ENCODE assay signal across 8 cellular contexts in the genomic region with DNA sequence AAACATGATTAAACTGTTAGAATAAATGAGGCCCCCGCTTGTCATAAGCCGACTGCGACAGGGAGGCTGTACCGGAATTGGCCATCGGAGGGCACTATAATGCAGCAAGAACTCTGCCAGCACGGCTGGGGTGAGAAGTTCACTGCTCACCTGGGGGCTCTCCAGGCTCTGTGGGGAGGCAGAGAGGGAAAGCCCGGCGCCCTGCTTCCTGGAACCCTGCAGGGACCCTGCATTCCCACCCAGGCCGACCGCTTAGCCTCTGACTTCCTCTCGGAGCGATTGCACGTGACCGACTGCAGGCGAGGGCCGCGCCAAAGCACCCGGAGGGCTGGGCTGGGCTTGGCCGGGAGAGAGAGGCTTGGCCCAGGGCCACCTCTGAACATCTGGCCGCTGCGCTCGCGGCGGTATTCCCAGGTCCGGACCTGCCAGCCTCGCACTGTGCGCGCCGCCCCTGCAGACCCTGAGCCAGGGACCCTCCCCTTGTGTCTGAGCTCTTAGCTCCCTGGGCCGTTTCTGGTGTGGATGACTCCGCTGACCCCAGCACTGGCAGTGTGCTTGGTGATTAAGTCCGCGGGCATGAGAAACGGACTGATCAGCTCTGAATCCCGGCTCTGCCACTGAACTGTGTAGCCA. TPM values are rescaled to one million over a fixed set of nuclear protein-coding genes. Genes with fewer than 3 reads are reported as not detected.
DNase-seq lines count a peak whose midpoint lies in the region; ATAC-seq and TF ChIP-seq lines count a peak whose summit lies in the region.

No MANE protein-coding gene starts in this region.

- intact Hi-C loops in Panc1 (cut with micrococcal nuclease; ENCODE audit: unreplicated experiment), result loop anchor here (2.0 to 5.0 kb wide), 2 partner anchors 26 to 145 kb away; a partner anchor contains a TSS
- intact Hi-C loops in activated T-helper 1 cell treated with anti-CD3 and anti-CD28 coated beads, Interleukin-12 subunit alpha, Interleukin-12 subunit beta, Interleukin-2, Interleukin-4 antibody, amounts not matched to agents 30 ng/mL and 10 ng/mL and 1 ng/mL, durations not matched to agents 14 hours and 24 hours and 36 hours (cut with micrococcal nuclease), result loop anchor here (1.0 to 10.0 kb wide), 9 partner anchors 61 to 942 kb away; a partner anchor contains a TSS

- H3K27ac Mint-ChIP-seq in activated T-helper 1 cell treated with anti-CD3 and anti-CD28 coated beads, Interleukin-12 subunit alpha, Interleukin-12 subunit beta, Interleukin-2, Interleukin-4 antibody, amounts not matched to agents 30 ng/mL and 10 ng/mL and 1 ng/mL, durations not matched to agents 14 hours and 24 hours and 36 hours, result no peak overlapping the region
- no peak overlapping the region for H3K27ac Mint-ChIP-seq in nephron progenitor cell

- H2AFZ ChIP-seq in DND-41 (ENCODE audit: low read depth, low read length) (peak overlapping the region; percentile 67), GM23248 (peak overlapping the region; percentile 90)

- H3K4me2 ChIP-seq in DND-41 (ENCODE audit: insufficient read depth, low read length), result peak overlapping the region; percentile 25; the same call in 1 of the 2 replicates
- peak overlapping the region; percentile 82 for H3K4me2 ChIP-seq in GM23248 (ENCODE audit: unreplicated experiment)

- 0 out of 2 replicates have a peak, but pooled peaks cover 2% of the 10 kb centered on the region for H4K20me1 ChIP-seq in DND-41 (ENCODE audit: insufficient read depth, low read length)
- H4K20me1 ChIP-seq in GM23248 (ENCODE audit: insufficient read depth), result no peaks in the 10 kb centered on the region

- H3K4me1 ChIP-seq in DND-41 (ENCODE audit: insufficient read depth, low read length) (peaks cover 3% of the 10 kb centered on the region; the same call in 1 of the 2 replicates), GM23248 (ENCODE audit: insufficient read depth) (no peaks in the 10 kb centered on the region), Panc1 (ENCODE audit: control insufficient read depth, insufficient read depth, low read length) (0 out of 2 replicates have a peak, but pooled peaks cover 5% of the 10 kb centered on the region)

- TF ChIP-seq CTCF in DND-41 (IDR thresholded peaks at IDR 0.05; ENCODE audit: borderline replicate concordance, extremely low read depth, low read length, poor library complexity, severe bottlenecking) (peak; percentile 93), Panc1 (IDR thresholded peaks at IDR 0.05) (peak; percentile 97), fibroblast of pulmonary artery (IDR thresholded peaks at IDR 0.05; ENCODE audit: low read length, missing control alignments) (peak; percentile 89), nephron progenitor cell (IDR thresholded peaks at IDR 0.05) (peak; percentile 89)

- ATAC-seq in DND-41 (ENCODE audit: insufficient read depth, low read depth) (peak; percentile 90), Panc1 (peak; percentile 90)

- H3K36me3 Mint-ChIP-seq in activated T-helper 1 cell treated with anti-CD3 and anti-CD28 coated beads, Interleukin-12 subunit alpha, Interleukin-12 subunit beta, Interleukin-2, Interleukin-4 antibody, amounts not matched to agents 30 ng/mL and 10 ng/mL and 1 ng/mL, durations not matched to agents 14 hours and 24 hours and 36 hours (ENCODE audit: low read depth), result no peaks in the 10 kb centered on the region
- H3K36me3 Mint-ChIP-seq in nephron progenitor cell (ENCODE audit: low read depth), result no peaks in the 10 kb centered on the region

- DNase-seq in DND-41 (peak; percentile 70), GM23248 (peak; percentile 90), Kasumi-1 (lab: John Stamatoyannopoulos, UW) (peak; percentile 83 to 87), Panc1 (ENCODE audit: low read depth, low spot score) (peak; percentile 39), fibroblast of pulmonary artery (ENCODE audit: low read depth) (peak; percentile 85), nephron progenitor cell (peak; percentile 87)
- DNase-seq in activated T-helper 1 cell treated with anti-CD3 and anti-CD28 coated beads, Interleukin-12 subunit alpha, Interleukin-12 subunit beta, Interleukin-2, Interleukin-4 antibody, amounts not matched to agents 30 ng/mL and 10 ng/mL and 1 ng/mL, durations not matched to agents 14 hours and 24 hours and 36 hours (ENCODE audit: low spot score), result peak; percentile 52
- DNase-seq in stimulated activated naive CD4-positive, alpha-beta T cell treated with Interleukin-2 at 50 U/mL for 16 hours (lab: John Stamatoyannopoulos, UW), result peak; percentile 78

- in situ Hi-C loops in GM23248 (cut with MboI) (no loop called here), Panc1 (cut with HindIII; ENCODE audit: low pct_unique_long_range_greater_than_20kb, low sequenced_read_pairs) (no loop called here)

- CTCF ChIA-PET in Panc1 (lab: Charles Lee), result interaction anchor here (0.7 kb wide), 1 partner anchor 15 kb away, joined by 7 read pairs; no protein-coding TSS in a partner anchor

- peaks cover 8% of the 10 kb centered on the region for H3K27me3 Mint-ChIP-seq in activated T-helper 1 cell treated with anti-CD3 and anti-CD28 coated beads, Interleukin-12 subunit alpha, Interleukin-12 subunit beta, Interleukin-2, Interleukin-4 antibody, amounts not matched to agents 30 ng/mL and 10 ng/mL and 1 ng/mL, durations not matched to agents 14 hours and 24 hours and 36 hours (ENCODE audit: insufficient read depth)
- peaks cover 25% of the 10 kb centered on the region for H3K27me3 Mint-ChIP-seq in nephron progenitor cell (ENCODE audit: low read depth, poor library complexity)

- H3K36me3 ChIP-seq in DND-41 (ENCODE audit: insufficient read depth, low read length) (no peaks in the 10 kb centered on the region), GM23248 (ENCODE audit: low read depth) (no peaks in the 10 kb centered on the region), Panc1 (ENCODE audit: control insufficient read depth, insufficient read depth, low read length) (no peaks in the 10 kb centered on the region)

- BruUV-seq in Panc1 (replicated peaks; lab: Mats Ljungman, UMichigan), result no TSS peak

- no peak overlapping the region for H3K4me3 ChIP-seq in DND-41 (ENCODE audit: low read depth in 1 of 2, low read length in 2 of 2)
- H3K4me3 ChIP-seq in GM23248, result peak overlapping the region; percentile 76
- peak overlapping the region; percentile 42 to 64 for H3K4me3 ChIP-seq in Panc1 (ENCODE audit: low read depth in 2 of 2, low read length in 2 of 2)
- H3K4me3 ChIP-seq in fibroblast of pulmonary artery (replicated peaks; ENCODE audit: low read depth, low read length), result peak overlapping the region; percentile 52

- POLR2A ChIA-PET in Panc1 (lab: Charles Lee), result no interaction called here

- no peaks in the 10 kb centered on the region for H3K9me2 ChIP-seq in GM23248 (ENCODE audit: insufficient read depth)

- H3K9me3 Mint-ChIP-seq in activated T-helper 1 cell treated with anti-CD3 and anti-CD28 coated beads, Interleukin-12 subunit alpha, Interleukin-12 subunit beta, Interleukin-2, Interleukin-4 antibody, amounts not matched to agents 30 ng/mL and 10 ng/mL and 1 ng/mL, durations not matched to agents 14 hours and 24 hours and 36 hours, result no peaks in the 10 kb centered on the region
- H3K9me3 Mint-ChIP-seq in nephron progenitor cell, result no peaks in the 10 kb centered on the region

- H3K79me2 ChIP-seq in DND-41 (ENCODE audit: insufficient read depth, low read length) (no peaks in the 10 kb centered on the region), GM23248 (ENCODE audit: insufficient read depth) (no peaks in the 10 kb centered on the region)

- H3K27me3 ChIP-seq in DND-41 (ENCODE audit: insufficient read depth, low read length, poor library complexity) (peaks cover 15% of the 10 kb centered on the region), GM23248 (replicated peaks; ENCODE audit: insufficient read depth) (no peaks in the 10 kb centered on the region), Panc1 (ENCODE audit: control insufficient read depth, insufficient read depth, low read length) (peaks cover 13% of the 10 kb centered on the region; the same call in 1 of the 2 replicates)

- H3K4me1 Mint-ChIP-seq in activated T-helper 1 cell treated with anti-CD3 and anti-CD28 coated beads, Interleukin-12 subunit alpha, Interleukin-12 subunit beta, Interleukin-2, Interleukin-4 antibody, amounts not matched to agents 30 ng/mL and 10 ng/mL and 1 ng/mL, durations not matched to agents 14 hours and 24 hours and 36 hours (ENCODE audit: low read depth), result no peaks in the 10 kb centered on the region
- peaks cover 5% of the 10 kb centered on the region for H3K4me1 Mint-ChIP-seq in nephron progenitor cell

- 2% methylated on average over 30 to 35 of the region's 35 CpGs for WGBS in GM23248 (ENCODE audit: low coverage in 1 of 2, low lambda C conversion rate in 2 of 2, missing lambda C conversion rate in 2 of 2), 2 experiments

- H3F3A ChIP-seq in GM23248 (ENCODE audit: insufficient read depth), result no peaks in the 10 kb centered on the region

- H3K9ac ChIP-seq in DND-41 (ENCODE audit: low read depth, low read length) (no peak overlapping the region), GM23248 (peak overlapping the region; percentile 61)

- H3K27ac ChIP-seq in DND-41 (ENCODE audit: low read length) (no peak overlapping the region), GM23248 (peak overlapping the region; percentile 2; the same call in 1 of the 2 replicates), Panc1 (ENCODE audit: low read length) (no peak overlapping the region)

- peak overlapping the region; percentile 21 for H3K4me3 Mint-ChIP-seq in activated T-helper 1 cell treated with anti-CD3 and anti-CD28 coated beads, Interleukin-12 subunit alpha, Interleukin-12 subunit beta, Interleukin-2, Interleukin-4 antibody, amounts not matched to agents 30 ng/mL and 10 ng/mL and 1 ng/mL, durations not matched to agents 14 hours and 24 hours and 36 hours
- peak overlapping the region; percentile 73 for H3K4me3 Mint-ChIP-seq in nephron progenitor cell

- H3K9me3 ChIP-seq in DND-41 (ENCODE audit: insufficient read depth, low read length, severe bottlenecking) (no peaks in the 10 kb centered on the region), GM23248 (ENCODE audit: low read depth) (no peaks in the 10 kb centered on the region), Panc1 (ENCODE audit: control insufficient read depth, insufficient read depth, low read depth, low read length) (no peaks in the 10 kb centered on the region)

RNA-seq across cellular contexts. Expression of a gene that starts 26.2 kb away (rescaled TPM):
- total RNA-seq in GM23248 (2014; rRNA removed; shearing (Covaris generic)), result not detected in 2 replicates
- polyA plus RNA-seq in GM23248 (2016; fragmentation: Nextera tagmentation; extraction: Ambion mirVana), result not detected in 2 replicates
- not detected for total RNA-seq in Panc1 (2021; ENCODE audit: unreplicated experiment)
- polyA plus RNA-seq in Panc1 (2012; ENCODE audit: insufficient read length), result not detected
- total RNA-seq in activated T-helper 1 cell treated with anti-CD3 and anti-CD28 coated beads, Interleukin-12 subunit alpha, Interleukin-12 subunit beta, Interleukin-2, Interleukin-4 antibody, amounts not matched to agents 30 ng/mL and 10 ng/mL and 1 ng/mL, durations not matched to agents 14 hours and 24 hours and 36 hours, result not detected in 2 replicates

Comparison
In these comparisons a context has a peak if more than half of its experiments do, and no peak if none do; other contexts are left out.
1. DNase-seq: peak in every context shown above with its lines; median percentile 90 in GM23248; 87 in nephron progenitor cell; 85 in Kasumi-1; 85 in fibroblast of pulmonary artery; 78 in stimulated activated naive CD4-positive, alpha-beta T cell treated with Interleukin-2 at 50 U/mL for 16 hours; 70 in DND-41; 52 in activated T-helper 1 cell treated with anti-CD3 and anti-CD28 coated beads, Interleukin-12 subunit alpha, Interleukin-12 subunit beta, Interleukin-2, Interleukin-4 antibody, amounts not matched to agents 30 ng/mL and 10 ng/mL and 1 ng/mL, durations not matched to agents 14 hours and 24 hours and 36 hours; 39 in Panc1.
2. H3K4me3 ChIP-seq: peak in GM23248 (single experiment), Panc1 (2 of 2) and fibroblast of pulmonary artery (single experiment); none in DND-41 (0 of 2).
3. Peak in every context shown above with its lines, with median percentiles within 50 percentile points of each other: CTCF ChIP-seq.